In genomic region chr3:50381315-50381714, GRCh38 we compare ENCODE assay signal across 22 cellular contexts. TPM values are rescaled to one million over a fixed set of nuclear protein-coding genes. Genes with fewer than 3 reads are reported as not detected.
DNase-seq lines count a peak whose midpoint lies in the region; TF ChIP-seq lines count a peak whose summit lies in the region.
"Had no signal": no experiment of that assay in that cellular context is flagged by ENCODE, and none has a peak within 500 bp of the region (broad histone marks: within the 10 kb centered on the region; RNA-seq: fewer than 3 reads in every experiment).

No MANE protein-coding gene starts in this region.

- no peak overlapping the region for H2AFZ ChIP-seq in mammary epithelial cell (ENCODE audit: low read depth, low read length)

- no peaks in the 10 kb centered on the region for H3K27me3 ChIP-seq in thyroid gland
- peaks cover under 1% of the 10 kb centered on the region for H3K27me3 ChIP-seq in mammary epithelial cell (ENCODE audit: insufficient read depth, low read length)
- H3K27me3 ChIP-seq: upper lobe of left lung had no signal

- no TSS peak for BruUV-seq in mammary epithelial cell (replicated peaks; lab: Mats Ljungman, UMichigan)

- TF ChIP-seq POLR2A in thyroid gland (IDR thresholded peaks at IDR 0.05), result no peak

- H3K4me2 ChIP-seq in mammary epithelial cell (ENCODE audit: insufficient read depth, low read depth, low read length), result no peak overlapping the region

- H3K4me1 ChIP-seq in thyroid gland (no peaks in the 10 kb centered on the region), mammary epithelial cell (ENCODE audit: insufficient read depth, low read length) (peaks cover 7% of the 10 kb centered on the region)
- H3K4me1 ChIP-seq: psoas muscle, upper lobe of left lung had no signal

- H3K9me3 ChIP-seq in thyroid gland (no peaks in the 10 kb centered on the region), mammary epithelial cell (replicated peaks; ENCODE audit: insufficient read depth, low read length) (no peaks in the 10 kb centered on the region)
- H3K9me3 ChIP-seq: psoas muscle, upper lobe of left lung had no signal

- dilution Hi-C loops in mammary epithelial cell (cut with HindIII; ENCODE audit: low sequenced_read_pairs), result no loop called here

- no peaks in the 10 kb centered on the region for H3K79me2 ChIP-seq in mammary epithelial cell (ENCODE audit: insufficient read depth, low read length)

- WGBS in thyroid gland, 2 donors, result 90% methylated on average over 2 of the region's 2 CpGs; no CpG with 5 or more reads in 1 of the 2 donors
- 73% methylated on average over 1 of the region's 2 CpGs for WGBS in mammary epithelial cell (ENCODE audit: low coverage, missing lambda C conversion rate)

- intact Hi-C loops in thyroid gland (cut with DNase I), result no loop called here
- intact Hi-C loops in mammary epithelial cell (cut with micrococcal nuclease), result no loop called here

- H3K27ac ChIP-seq in thyroid gland (no peak overlapping the region), mammary epithelial cell (ENCODE audit: insufficient read depth, low read depth, low read length) (no peak overlapping the region)
- H3K27ac ChIP-seq: psoas muscle, upper lobe of left lung had no signal

- in situ Hi-C loops in mammary epithelial cell (cut with MboI; ENCODE audit: low sequenced_read_pairs in 2 of 2), result no loop called here

- CTCF ChIA-PET in mammary epithelial cell (lab: Charles Lee; ENCODE audit: low non-redundant PET), result no interaction called here

- H3K9ac ChIP-seq in mammary epithelial cell (ENCODE audit: insufficient read depth, low read length), result no peak overlapping the region

- TF ChIP-seq CTCF in thyroid gland (IDR thresholded peaks at IDR 0.05), result no peak
- no peak for TF ChIP-seq CTCF in mammary epithelial cell (conservative IDR thresholded peaks at IDR 0.05 in 1 of 2, IDR thresholded peaks at IDR 0.05 in 1 of 2; ENCODE audit: extremely low read depth in 1 of 2, insufficient read depth in 1 of 2, low read depth in 1 of 2, low read length in 2 of 2)

- no peaks in the 10 kb centered on the region for H3K36me3 ChIP-seq in thyroid gland
- H3K36me3 ChIP-seq in mammary epithelial cell (ENCODE audit: insufficient read depth, low read length), result no peaks in the 10 kb centered on the region

- DNase-seq in NCI-H510A treated with DMSO at 0.1 percent for 48 hours (lab: John Stamatoyannopoulos, UW), result peak; percentile 22
- DNase-seq in NCI-H510A (lab: John Stamatoyannopoulos, UW), result no peak
- peak; percentile 63 for DNase-seq in NCI-H2107 (lab: John Stamatoyannopoulos, UW)
- peak; percentile 76 for DNase-seq in SK-N-DZ (ENCODE audit: low spot score)
- DNase-seq in thyroid gland, result peak; percentile 24 to 34
- DNase-seq in mammary epithelial cell, result no peak
- DNase-seq in EL, result no peak
- no peak for DNase-seq in medulla oblongata (ENCODE audit: extremely low spot score)
- DNase-seq: activated CD4-positive, alpha-beta T cell treated with anti-CD3 and anti-CD28 coated beads, Interleukin-2, amount 50 U/mL, for 48 hours; activated CD4-positive, CD25-positive, alpha-beta regulatory T cell; activated CD8-positive, alpha-beta memory T cell treated with anti-CD3 and anti-CD28 coated beads, Interleukin-2, amount 50 U/mL, for 4 hours; aorta; caudate nucleus; CD8-positive, alpha-beta T cell; dermis blood vessel endothelial cell; DMS53; glutamatergic neuron; NCI-H1694; nucleus accumbens; psoas muscle; upper lobe of left lung had no signal

- H4K20me1 ChIP-seq in mammary epithelial cell (ENCODE audit: insufficient read depth, low read length), result no peaks in the 10 kb centered on the region

- H3K4me3 ChIP-seq in thyroid gland (replicated peaks in 1 of 3) (no peak overlapping the region), mammary epithelial cell (replicated peaks in 1 of 3; ENCODE audit: insufficient read depth in 1 of 3, low read depth in 2 of 3, low read length in 3 of 3) (no peak overlapping the region)
- H3K4me3 ChIP-seq: psoas muscle, upper lobe of left lung had no signal

RNA-seq across cellular contexts. Expression of gene TMEM115, which starts 22.0 kb away (rescaled TPM):
- 24.8 and 26.1 TPM in 2 replicates for polyA plus RNA-seq in SK-N-DZ (2014; cell fraction: cytosol; rRNA removed)
- polyA plus RNA-seq in SK-N-DZ (2014; cell fraction: nucleus; rRNA removed), result 10.8 and 14.3 TPM in 2 replicates
- total RNA-seq in thyroid gland (100 to 1,000 TPM in 1 of 4 donors, 10 to 100 TPM in 3; 70.0 to 111 (median 85.1) TPM), mammary epithelial cell (10 to 100 TPM; 37.6 to 42.8 TPM)
- polyA plus RNA-seq in mammary epithelial cell, result 33.2 TPM
- polyA minus RNA-seq in mammary epithelial cell, result 30.9 TPM

RNA-seq across cellular contexts. Expression of gene CYB561D2, which starts 30.7 kb away (rescaled TPM):
- 28.2 and 28.8 TPM in 2 replicates for polyA plus RNA-seq in SK-N-DZ (2014; cell fraction: cytosol; rRNA removed)
- 19.9 and 28.3 TPM in 2 replicates for polyA plus RNA-seq in SK-N-DZ (2014; cell fraction: nucleus; rRNA removed)
- total RNA-seq in thyroid gland (10 to 100 TPM; 23.6 to 66.0 (median 43.6) TPM), mammary epithelial cell (10 to 100 TPM; 10.0 to 11.9 TPM)
- polyA plus RNA-seq in mammary epithelial cell, result 24.4 TPM
- 8.0 TPM for polyA minus RNA-seq in mammary epithelial cell

RNA-seq across cellular contexts. Expression of gene NPRL2, which starts 30.7 kb away (rescaled TPM):
- 24.3 and 25.9 TPM in 2 replicates for polyA plus RNA-seq in SK-N-DZ (2014; cell fraction: cytosol; rRNA removed)
- 119 and 128 TPM in 2 replicates for polyA plus RNA-seq in SK-N-DZ (2014; cell fraction: nucleus; rRNA removed)
- total RNA-seq in thyroid gland (10 to 100 TPM; 13.4 to 30.6 (median 24.7) TPM), mammary epithelial cell (10 to 100 TPM; 15.6 to 17.7 TPM)
- polyA plus RNA-seq in mammary epithelial cell, result 34.8 TPM
- 28.7 TPM for polyA minus RNA-seq in mammary epithelial cell

RNA-seq across cellular contexts. Expression of gene ZMYND10, which starts 35.8 kb away (rescaled TPM):
- polyA plus RNA-seq in SK-N-DZ (2014; cell fraction: cytosol; rRNA removed), result 0.66 and 1.2 TPM in 2 replicates
- 5.2 and 7.3 TPM in 2 replicates for polyA plus RNA-seq in SK-N-DZ (2014; cell fraction: nucleus; rRNA removed)
- total RNA-seq in thyroid gland (1 to 10 TPM; 3.6 to 8.1 (median 4.4) TPM), mammary epithelial cell (under 1 TPM; 0.33 to 0.52 TPM)
- 0.33 TPM for polyA plus RNA-seq in mammary epithelial cell
- polyA minus RNA-seq in mammary epithelial cell, result not detected
- total RNA-seq: dermis blood vessel endothelial cell had no signal
- polyA plus RNA-seq: IgD-negative memory B cell had no signal

RNA-seq across cellular contexts. Expression of gene RASSF1, which starts 40.7 kb away (rescaled TPM):
- polyA plus RNA-seq in SK-N-DZ (2014; cell fraction: cytosol; rRNA removed), result 27.8 and 29.4 TPM in 2 replicates
- 30.0 and 30.9 TPM in 2 replicates for polyA plus RNA-seq in SK-N-DZ (2014; cell fraction: nucleus; rRNA removed)
- total RNA-seq in thyroid gland, result 10 to 100 TPM; 18.9 to 42.6 (median 24.8) TPM
- 10 to 100 TPM in 1 of 2 donors, 1 to 10 TPM in 1; 9.2 to 23.3 TPM for total RNA-seq in mammary epithelial cell
- polyA plus RNA-seq in mammary epithelial cell, result 29.2 TPM
- 3.3 TPM for polyA minus RNA-seq in mammary epithelial cell

Comparison
In these comparisons a context has a peak if more than half of its experiments do, and no peak if none do; other contexts are left out.
1. DNase-seq: peak in NCI-H510A treated with DMSO at 0.1 percent for 48 hours (single experiment), NCI-H2107 (single experiment), SK-N-DZ (single experiment) and thyroid gland (2 of 2); none in NCI-H510A (single experiment), mammary epithelial cell (single experiment), EL (single experiment) and medulla oblongata (single experiment).